32 cellular contexts compared by ENCODE assay signal in genomic region chr21:19913995-19914394, GRCh38.
"Had no signal": no experiment of that assay in that cellular context is flagged by ENCODE, and none has a peak within 500 bp of the region (broad histone marks: within the 10 kb centered on the region; RNA-seq: fewer than 3 reads in every experiment).

No MANE protein-coding gene starts in this region.

- DNase-seq: hypothalamus; immature natural killer cell; kidney; left colon; left lung; mesendoderm; midbrain; mucosa of descending colon; naive thymus-derived CD8-positive, alpha-beta T cell; nucleus accumbens; pancreas; posterior cingulate gyrus; retina; right lobe of liver; stimulated activated CD4-positive, alpha-beta T cell treated with anti-CD3 and anti-CD28 coated beads, Interleukin-1b, Interleukin-23, amount 100 ng/mL, for 48 hours; stimulated activated CD4-positive, alpha-beta T cell treated with anti-CD3 and anti-CD28 coated beads, Interleukin-2, amount 100 ng/mL, for 48 hours; stimulated activated CD4-positive, alpha-beta T cell treated with anti-CD3 and anti-CD28 coated beads, Interleukin-4, amount 100 ng/mL, for 4 hours; stimulated activated CD8-positive, alpha-beta memory T cell treated with anti-CD3 and anti-CD28 coated beads, Interleukin-4, amount 100 ng/mL, for 48 hours; stimulated activated naive CD4-positive, alpha-beta T cell treated with Interleukin-2 at 50 U/mL for 16 hours; stimulated activated naive CD8-positive, alpha-beta T cell treated with anti-CD3 and anti-CD28 coated beads, Interleukin-15, amount 100 ng/mL, for 72 hours; substantia nigra; testis; thyroid gland; transverse colon; upper lobe of left lung had no signal

- H3K27me3 ChIP-seq: left lung, pancreas, right lobe of liver, testis, thyroid gland, transverse colon, upper lobe of left lung, vagina had no signal

- H3K4me3 ChIP-seq: left lung, lung, mucosa of descending colon, pancreas, prostate gland, right lobe of liver, smooth muscle cell, testis, thyroid gland, transverse colon, upper lobe of left lung, vagina had no signal

- H3K27me3 Mint-ChIP-seq: naive thymus-derived CD8-positive, alpha-beta T cell; stimulated activated memory B cell treated with anti-CD40 and anti-IgM and Interleukin-4, amounts not matched to agents 10 μg/mL and 1 μg/mL and 100 μg/mL, for 72 hours; stimulated activated naive CD8-positive, alpha-beta T cell treated with anti-CD3 and anti-CD28 coated beads, Interleukin-15, amount 100 ng/mL, for 72 hours had no signal

- H3K36me3 Mint-ChIP-seq: immature natural killer cell; naive thymus-derived CD8-positive, alpha-beta T cell; stimulated activated memory B cell treated with anti-CD40 and anti-IgM and Interleukin-4, amounts not matched to agents 10 μg/mL and 1 μg/mL and 100 μg/mL, for 72 hours had no signal

- ATAC-seq: left colon; left lung; mucosa of descending colon; naive thymus-derived CD8-positive, alpha-beta T cell; pancreas; right lobe of liver; stimulated activated memory B cell treated with anti-CD40 and anti-IgM and Interleukin-4, amounts not matched to agents 10 μg/mL and 1 μg/mL and 100 μg/mL, for 72 hours; stimulated activated naive CD8-positive, alpha-beta T cell treated with anti-CD3 and anti-CD28 coated beads, Interleukin-15, amount 100 ng/mL, for 72 hours had no signal

- H3K27ac Mint-ChIP-seq: immature natural killer cell; naive thymus-derived CD8-positive, alpha-beta T cell; nephron; stimulated activated memory B cell treated with anti-CD40 and anti-IgM and Interleukin-4, amounts not matched to agents 10 μg/mL and 1 μg/mL and 100 μg/mL, for 72 hours; stimulated activated naive CD8-positive, alpha-beta T cell treated with anti-CD3 and anti-CD28 coated beads, Interleukin-15, amount 100 ng/mL, for 72 hours had no signal

- H3K9me3 ChIP-seq: left lung, pancreas, prostate gland, right lobe of liver, testis, thyroid gland, transverse colon, upper lobe of left lung, vagina had no signal

- H3K27ac ChIP-seq: left lung, pancreas, prostate gland, right lobe of liver, testis, thyroid gland, transverse colon, upper lobe of left lung, vagina had no signal

- H3K9me3 Mint-ChIP-seq: nephron; neural crest cell; stimulated activated memory B cell treated with anti-CD40 and anti-IgM and Interleukin-4, amounts not matched to agents 10 μg/mL and 1 μg/mL and 100 μg/mL, for 72 hours; stimulated activated naive CD8-positive, alpha-beta T cell treated with anti-CD3 and anti-CD28 coated beads, Interleukin-15, amount 100 ng/mL, for 72 hours had no signal

- H3K4me2 ChIP-seq: smooth muscle cell had no signal

- H3K4me1 Mint-ChIP-seq: naive thymus-derived CD8-positive, alpha-beta T cell; nephron; neural crest cell; stimulated activated memory B cell treated with anti-CD40 and anti-IgM and Interleukin-4, amounts not matched to agents 10 μg/mL and 1 μg/mL and 100 μg/mL, for 72 hours; stimulated activated naive CD8-positive, alpha-beta T cell treated with anti-CD3 and anti-CD28 coated beads, Interleukin-15, amount 100 ng/mL, for 72 hours had no signal

- H3K4me1 ChIP-seq: left lung, pancreas, prostate gland, right lobe of liver, testis, thyroid gland, transverse colon, upper lobe of left lung, vagina had no signal

- H3K4me3 Mint-ChIP-seq: immature natural killer cell; naive thymus-derived CD8-positive, alpha-beta T cell; nephron; neural crest cell; stimulated activated memory B cell treated with anti-CD40 and anti-IgM and Interleukin-4, amounts not matched to agents 10 μg/mL and 1 μg/mL and 100 μg/mL, for 72 hours; stimulated activated naive CD8-positive, alpha-beta T cell treated with anti-CD3 and anti-CD28 coated beads, Interleukin-15, amount 100 ng/mL, for 72 hours had no signal

- H3K36me3 ChIP-seq: left lung, pancreas, prostate gland, right lobe of liver, thyroid gland, transverse colon, upper lobe of left lung, vagina had no signal
